Comparison of ENCODE assay signal across 15 cellular contexts in genomic region chr9:13484186-13484585, GRCh38.
A peak's percentile ranks its signal among the peaks of the same experiment; 100 is the strongest.
DNase-seq lines count a peak whose midpoint lies in the region; ATAC-seq and TF ChIP-seq lines count a peak whose summit lies in the region.
"Had no signal": no experiment of that assay in that cellular context is flagged by ENCODE, and none has a peak within 500 bp of the region (broad histone marks: within the 10 kb centered on the region; RNA-seq: fewer than 3 reads in every experiment).

No MANE protein-coding gene starts in this region.

- H3K36me3 ChIP-seq in ascending aorta (no peaks in the 10 kb centered on the region), uterus (no peaks in the 10 kb centered on the region)

- intact Hi-C loops in ascending aorta (cut with DNase I) (loop anchor here (2.0 kb wide), 1 partner anchor 87 kb away; no protein-coding TSS in a partner anchor), sciatic nerve (cut with DNase I) (no loop called here), uterus (cut with DNase I; ENCODE audit: low total_unique reads) (no loop called here)

- peaks cover 0 to 14% of the 10 kb centered on the region in 2 donors for H3K4me1 ChIP-seq in ascending aorta
- H3K4me1 ChIP-seq in uterus: no peaks in the 10 kb centered on the region

- H3K4me3 ChIP-seq in ascending aorta (no peak overlapping the region), fibroblast of mammary gland (ENCODE audit: control insufficient read depth, low read depth, low read length) (no peak overlapping the region), uterus (no peak overlapping the region)

- H3K27ac ChIP-seq in ascending aorta (peak overlapping the region; percentile 4 to 34), uterus (peak overlapping the region; percentile 0 to 48)
- H3K27ac ChIP-seq: KMS-11 had no signal

- no peaks in the 10 kb centered on the region for H3K27me3 ChIP-seq in ascending aorta
- no peaks in the 10 kb centered on the region for H3K27me3 ChIP-seq in uterus

- TF ChIP-seq POLR2A in uterus (IDR thresholded peaks at IDR 0.05): no peak

- peak; percentile 87 for ATAC-seq in sciatic nerve
- ATAC-seq in GM18517 (IDR thresholded peaks at IDR 0.05; ENCODE audit: unreplicated experiment): no peak

- H3K9me3 ChIP-seq in ascending aorta (no peaks in the 10 kb centered on the region), uterus (no peaks in the 10 kb centered on the region)

- TF ChIP-seq CTCF in ascending aorta (IDR thresholded peaks at IDR 0.05): no peak
- no peak for TF ChIP-seq CTCF in fibroblast of mammary gland (conservative IDR thresholded peaks at IDR 0.05; ENCODE audit: control insufficient read depth, insufficient read depth, low read depth, low read length)
- no peak for TF ChIP-seq CTCF in uterus (IDR thresholded peaks at IDR 0.05)

- DNase-seq in ascending aorta (ENCODE audit: low spot score in 2 of 2): no peak
- peak; percentile 45 for DNase-seq in fibroblast of mammary gland (ENCODE audit: low read depth)
- DNase-seq in sciatic nerve (ENCODE audit: low spot score): no peak
- DNase-seq in uterus: no peak
- DNase-seq in LoVo (ENCODE audit: low spot score): no peak
- DNase-seq in midbrain (lab: John Stamatoyannopoulos, UW): no peak
- DNase-seq: ACHN, DND-41, NCI-H1417 treated with DMSO at 0.1 percent for 48 hours, NCI-H187 treated with DMSO at 0.1 percent for 48 hours, NCI-H510A treated with DMSO at 0.1 percent for 48 hours, NCI-H82, RPMI8226 had no signal
